In genomic region chr12:52496054-52496453, GRCh38 we compare ENCODE assay signal across 16 cellular contexts. TPM values are rescaled to one million over a fixed set of nuclear protein-coding genes. Genes with fewer than 3 reads are reported as not detected.
A peak's percentile ranks its signal among the peaks of the same experiment; 100 is the strongest.
DNase-seq lines count a peak whose midpoint lies in the region; ATAC-seq and TF ChIP-seq lines count a peak whose summit lies in the region.
"Had no signal": no experiment of that assay in that cellular context is flagged by ENCODE, and none has a peak within 500 bp of the region (broad histone marks: within the 10 kb centered on the region; RNA-seq: fewer than 3 reads in every experiment).

No MANE protein-coding gene starts in this region.

- H3K9me3 ChIP-seq in smooth muscle cell (replicated peaks; ENCODE audit: low read depth) = no peaks in the 10 kb centered on the region
- H3K9me3 ChIP-seq: gastrocnemius medialis had no signal

- H3K4me3 ChIP-seq in epithelial cell of esophagus (ENCODE audit: low read length) (peak overlapping the region; percentile 1), smooth muscle cell (no peak overlapping the region)
- H3K4me3 ChIP-seq: gastrocnemius medialis, SK-N-MC had no signal

- no peaks in the 10 kb centered on the region for H3F3A ChIP-seq in smooth muscle cell (ENCODE audit: low read depth)

- no peaks in the 10 kb centered on the region for H3K36me3 ChIP-seq in smooth muscle cell (ENCODE audit: low read depth)
- H3K36me3 ChIP-seq: gastrocnemius medialis had no signal

- no peak for ATAC-seq in HG03045 (IDR thresholded peaks at IDR 0.05; ENCODE audit: unreplicated experiment)
- ATAC-seq in GM18505 (IDR thresholded peaks at IDR 0.05; ENCODE audit: unreplicated experiment) = no peak
- ATAC-seq: activated CD4-positive, alpha-beta T cell treated with anti-CD3 and anti-CD28 coated beads for 36 hours; gastrocnemius medialis had no signal

- no peak overlapping the region for H2AFZ ChIP-seq in smooth muscle cell (ENCODE audit: low read depth)

- 83% methylated on average over 2 of the region's 2 CpGs for WGBS in smooth muscle cell (ENCODE audit: low lambda C conversion rate)

- H3K27ac ChIP-seq in smooth muscle cell (ENCODE audit: low read depth) = peak overlapping the region; percentile 93
- H3K27ac ChIP-seq: gastrocnemius medialis, SK-N-MC had no signal

- peaks cover 19% of the 10 kb centered on the region for H3K4me1 ChIP-seq in smooth muscle cell (ENCODE audit: low read depth)
- H3K4me1 ChIP-seq: gastrocnemius medialis had no signal

- peak overlapping the region; percentile 79 for H3K9ac ChIP-seq in smooth muscle cell (ENCODE audit: low read depth)

- TF ChIP-seq CTCF in epithelial cell of esophagus (IDR thresholded peaks at IDR 0.05; ENCODE audit: insufficient read depth, low read depth, low read length, missing control alignments) (no peak), smooth muscle cell (IDR thresholded peaks at IDR 0.05; ENCODE audit: borderline replicate concordance, insufficient read depth, poor library complexity, severe bottlenecking) (no peak)

- TF ChIP-seq POLR2A in GM18505 (IDR thresholded peaks at IDR 0.05; ENCODE audit: borderline replicate concordance, extremely low read depth, insufficient read depth, insufficient read length) = no peak

- in situ Hi-C loops in ACHN (cut with HindIII; ENCODE audit: low pct_ligation_motif_present, low pct_unique_long_range_greater_than_20kb, low sequenced_read_pairs) = no loop called here

- peaks cover 10% of the 10 kb centered on the region for H3K27me3 ChIP-seq in smooth muscle cell (ENCODE audit: low read depth)

- H3K79me2 ChIP-seq in smooth muscle cell (ENCODE audit: low read depth) = no peaks in the 10 kb centered on the region

- no peaks in the 10 kb centered on the region for H4K20me1 ChIP-seq in smooth muscle cell (ENCODE audit: low read depth)

- DNase-seq in NCI-H2081 (lab: John Stamatoyannopoulos, UW) = peak; percentile 29 to 45
- DNase-seq in NCI-H2081 treated with DMSO at 0.1 percent for 48 hours (lab: John Stamatoyannopoulos, UW) = no peak
- DNase-seq in NCI-H510A (lab: John Stamatoyannopoulos, UW) = peak; percentile 32
- no peak for DNase-seq in epithelial cell of esophagus (ENCODE audit: low read depth)
- no peak for DNase-seq in smooth muscle cell (lab: John Stamatoyannopoulos, UW; ENCODE audit: unreplicated experiment)
- no peak for DNase-seq in ACHN
- DNase-seq: activated CD4-positive, alpha-beta T cell treated with anti-CD3 and anti-CD28 coated beads for 36 hours; activated gamma-delta T cell; DND-41; gastrocnemius medialis; NCI-H1930; stimulated activated CD4-positive, alpha-beta T cell treated with anti-CD3 and anti-CD28 coated beads, Interleukin-4, amount 100 ng/mL, for 24 hours had no signal

- H3K4me2 ChIP-seq in smooth muscle cell = peak overlapping the region; percentile 32

RNA-seq across cellular contexts. Expression of gene KRT6A, which starts 3.0 kb away (rescaled TPM):
- total RNA-seq in smooth muscle cell = 985 and 1,128 TPM in 2 replicates
- 460 and 992 TPM in 2 replicates for polyA plus RNA-seq in smooth muscle cell
- total RNA-seq: activated CD4-positive, alpha-beta T cell treated with anti-CD3 and anti-CD28 coated beads for 36 hours; gastrocnemius medialis; lung microvascular endothelial cell had no signal

RNA-seq across cellular contexts. Expression of gene KRT6C, which starts 22.4 kb away (rescaled TPM):
- total RNA-seq in smooth muscle cell = 30.2 and 32.6 TPM in 2 replicates
- polyA plus RNA-seq in smooth muscle cell = 22.0 and 26.5 TPM in 2 replicates
- total RNA-seq: activated CD4-positive, alpha-beta T cell treated with anti-CD3 and anti-CD28 coated beads for 36 hours; gastrocnemius medialis; lung microvascular endothelial cell had no signal

RNA-seq across cellular contexts. Expression of gene KRT5, which starts 24.1 kb away (rescaled TPM):
- 152 and 209 TPM in 2 replicates for total RNA-seq in smooth muscle cell
- 67.2 and 198 TPM in 2 replicates for polyA plus RNA-seq in smooth muscle cell
- total RNA-seq: activated CD4-positive, alpha-beta T cell treated with anti-CD3 and anti-CD28 coated beads for 36 hours; gastrocnemius medialis; lung microvascular endothelial cell had no signal

RNA-seq across cellular contexts. Expression of gene KRT6B, which starts 44.1 kb away (rescaled TPM):
- total RNA-seq in smooth muscle cell = 279 and 336 TPM in 2 replicates
- 248 and 250 TPM in 2 replicates for polyA plus RNA-seq in smooth muscle cell
- total RNA-seq: activated CD4-positive, alpha-beta T cell treated with anti-CD3 and anti-CD28 coated beads for 36 hours; gastrocnemius medialis; lung microvascular endothelial cell had no signal

RNA-seq across cellular contexts. Expression of gene KRT71, which starts 56.9 kb away (rescaled TPM):
- total RNA-seq in smooth muscle cell = not detected in 2 replicates
- not detected in 2 replicates for polyA plus RNA-seq in smooth muscle cell
- total RNA-seq: activated CD4-positive, alpha-beta T cell treated with anti-CD3 and anti-CD28 coated beads for 36 hours; gastrocnemius medialis; lung microvascular endothelial cell had no signal

Comparison
In these comparisons a context has a peak if more than half of its experiments do, and no peak if none do; other contexts are left out.
1. DNase-seq: peak in NCI-H2081 (2 of 2) and NCI-H510A (single experiment); none in NCI-H2081 treated with DMSO at 0.1 percent for 48 hours (single experiment), epithelial cell of esophagus (single experiment), smooth muscle cell (single experiment) and ACHN (single experiment).